Comparison of ENCODE assay signal across 10 cellular contexts in genomic region chr11:96136623-96137313, GRCh38.
DNase-seq lines count a peak whose midpoint lies in the region; ATAC-seq and TF ChIP-seq lines count a peak whose summit lies in the region.
"Had no signal": no experiment of that assay in that cellular context is flagged by ENCODE, and none has a peak within 500 bp of the region (broad histone marks: within the 10 kb centered on the region; RNA-seq: fewer than 3 reads in every experiment).

No MANE protein-coding gene starts in this region.

- H2AFZ ChIP-seq in neural progenitor cell (replicated peaks): peak overlapping the region; percentile 47

- H3K27ac Mint-ChIP-seq in CD4-positive, alpha-beta T cell: peak overlapping the region; percentile 73
- peak overlapping the region; percentile 95 for H3K27ac Mint-ChIP-seq in neural progenitor cell

- H3K27me3 Mint-ChIP-seq in CD4-positive, alpha-beta T cell: no peaks in the 10 kb centered on the region
- H3K27me3 Mint-ChIP-seq in neural progenitor cell (ENCODE audit: insufficient read depth, low read depth): no peaks in the 10 kb centered on the region

- H3K36me3 Mint-ChIP-seq in CD4-positive, alpha-beta T cell (ENCODE audit: low read depth): peaks cover 51% of the 10 kb centered on the region
- H3K36me3 Mint-ChIP-seq in neural progenitor cell: peaks cover 8% of the 10 kb centered on the region

- no peak for ATAC-seq in CD4-positive, alpha-beta T cell (ENCODE audit: poor library complexity)
- ATAC-seq in left colon (no peak), GM18502 (IDR thresholded peaks at IDR 0.05; ENCODE audit: poor library complexity, unreplicated experiment) (no peak), GM19328 (IDR thresholded peaks at IDR 0.05; ENCODE audit: unreplicated experiment) (no peak)
- ATAC-seq: body of pancreas had no signal

- no peak overlapping the region for H3K9ac ChIP-seq in neural progenitor cell

- H3K4me3 ChIP-seq in effector memory CD4-positive, alpha-beta T cell (ENCODE audit: insufficient read depth, low read depth, low read length, poor library complexity, severe bottlenecking): no peak overlapping the region
- no peak overlapping the region for H3K4me3 ChIP-seq in neural progenitor cell
- H3K4me3 ChIP-seq: body of pancreas had no signal

- peaks cover 91% of the 10 kb centered on the region for H3K4me1 Mint-ChIP-seq in CD4-positive, alpha-beta T cell (ENCODE audit: low read depth)
- peaks cover 34% of the 10 kb centered on the region for H3K4me1 Mint-ChIP-seq in neural progenitor cell

- no peaks in the 10 kb centered on the region for H3K9me3 Mint-ChIP-seq in CD4-positive, alpha-beta T cell
- peaks cover 2% of the 10 kb centered on the region for H3K9me3 Mint-ChIP-seq in neural progenitor cell

- CTCF ChIA-PET in CD4-positive, alpha-beta T cell (lab: Charles Lee): interaction anchor here (1.1 kb wide), 1 partner anchor 206 kb away, joined by 9 read pairs; the partner anchor contains the start of gene MAML2

- H3K79me2 ChIP-seq in neural progenitor cell (ENCODE audit: low read depth): no peaks in the 10 kb centered on the region

- H3K27me3 ChIP-seq in CD4-positive, alpha-beta T cell (ENCODE audit: control insufficient read depth, insufficient read depth, low read length): no peaks in the 10 kb centered on the region
- no peaks in the 10 kb centered on the region for H3K27me3 ChIP-seq in effector memory CD4-positive, alpha-beta T cell (replicated peaks; ENCODE audit: control insufficient read depth, insufficient read depth, low read length, poor library complexity, severe bottlenecking)
- no peaks in the 10 kb centered on the region for H3K27me3 ChIP-seq in neural progenitor cell
- H3K27me3 ChIP-seq: body of pancreas had no signal

- intact Hi-C loops in CD4-positive, alpha-beta T cell (cut with DNase I, micrococcal nuclease): loop anchor here in 1 of 2 experiments (5.0 kb wide), 1 partner anchor 59 kb away; no protein-coding TSS in a partner anchor
- intact Hi-C loops in left colon (cut with DNase I, micrococcal nuclease): no loop called here

- POLR2A ChIA-PET in CD4-positive, alpha-beta T cell (lab: Charles Lee): interaction anchor here (0.6 to 1.1 kb wide), 2 partner anchors 64 to 114 kb away, joined by 3 read pairs; no protein-coding TSS in a partner anchor

- H3K36me3 ChIP-seq in effector memory CD4-positive, alpha-beta T cell (ENCODE audit: control insufficient read depth, insufficient read depth, low read length): no peaks in the 10 kb centered on the region
- no peaks in the 10 kb centered on the region for H3K36me3 ChIP-seq in neural progenitor cell

- TF ChIP-seq CTCF in CD4-positive, alpha-beta T cell (IDR thresholded peaks at IDR 0.05): no peak
- TF ChIP-seq CTCF in neural progenitor cell (IDR thresholded peaks at IDR 0.05): no peak

- H3K4me1 ChIP-seq in effector memory CD4-positive, alpha-beta T cell (ENCODE audit: control insufficient read depth, insufficient read depth, low read length, poor library complexity, severe bottlenecking): peaks cover 29% of the 10 kb centered on the region
- H3K4me1 ChIP-seq in neural progenitor cell: peaks cover 18% of the 10 kb centered on the region
- H3K4me1 ChIP-seq: body of pancreas had no signal

- peak overlapping the region; percentile 40 for H3K4me3 Mint-ChIP-seq in CD4-positive, alpha-beta T cell
- H3K4me3 Mint-ChIP-seq in neural progenitor cell: no peak overlapping the region

- no peaks in the 10 kb centered on the region for H3F3A ChIP-seq in neural progenitor cell (ENCODE audit: low read depth)

- H3K27ac ChIP-seq in CD4-positive, alpha-beta T cell (ENCODE audit: low read depth, low read length): no peak overlapping the region
- peak overlapping the region; percentile 8 for H3K27ac ChIP-seq in effector memory CD4-positive, alpha-beta T cell (ENCODE audit: insufficient read depth, low read length, poor library complexity, severe bottlenecking)
- no peak overlapping the region for H3K27ac ChIP-seq in neural progenitor cell
- H3K27ac ChIP-seq: body of pancreas had no signal

- no peaks in the 10 kb centered on the region for H3K9me3 ChIP-seq in CD4-positive, alpha-beta T cell (ENCODE audit: control insufficient read depth, low read length)
- H3K9me3 ChIP-seq in effector memory CD4-positive, alpha-beta T cell (ENCODE audit: control insufficient read depth, low read length): no peaks in the 10 kb centered on the region
- no peaks in the 10 kb centered on the region for H3K9me3 ChIP-seq in neural progenitor cell (ENCODE audit: low read depth)
- H3K9me3 ChIP-seq: body of pancreas had no signal

- DNase-seq in CD4-positive, alpha-beta T cell: no peak
- peak; percentile 36 for DNase-seq in NCI-H2227 (lab: John Stamatoyannopoulos, UW; ENCODE audit: unreplicated experiment)
- no peak for DNase-seq in effector memory CD4-positive, alpha-beta T cell
- DNase-seq in neural progenitor cell (ENCODE audit: low spot score): no peak
- DNase-seq in stimulated activated naive CD4-positive, alpha-beta T cell (lab: John Stamatoyannopoulos, UW): no peak
- no peak for DNase-seq in left colon
- DNase-seq: body of pancreas, NCI-H187 treated with DMSO at 0.1 percent for 48 hours had no signal

- H4K20me1 ChIP-seq in neural progenitor cell (ENCODE audit: low read depth): no peaks in the 10 kb centered on the region

- no peak overlapping the region for H3K4me2 ChIP-seq in neural progenitor cell
